Comparison of ENCODE assay signal across 8 cellular contexts in the genomic region with DNA sequence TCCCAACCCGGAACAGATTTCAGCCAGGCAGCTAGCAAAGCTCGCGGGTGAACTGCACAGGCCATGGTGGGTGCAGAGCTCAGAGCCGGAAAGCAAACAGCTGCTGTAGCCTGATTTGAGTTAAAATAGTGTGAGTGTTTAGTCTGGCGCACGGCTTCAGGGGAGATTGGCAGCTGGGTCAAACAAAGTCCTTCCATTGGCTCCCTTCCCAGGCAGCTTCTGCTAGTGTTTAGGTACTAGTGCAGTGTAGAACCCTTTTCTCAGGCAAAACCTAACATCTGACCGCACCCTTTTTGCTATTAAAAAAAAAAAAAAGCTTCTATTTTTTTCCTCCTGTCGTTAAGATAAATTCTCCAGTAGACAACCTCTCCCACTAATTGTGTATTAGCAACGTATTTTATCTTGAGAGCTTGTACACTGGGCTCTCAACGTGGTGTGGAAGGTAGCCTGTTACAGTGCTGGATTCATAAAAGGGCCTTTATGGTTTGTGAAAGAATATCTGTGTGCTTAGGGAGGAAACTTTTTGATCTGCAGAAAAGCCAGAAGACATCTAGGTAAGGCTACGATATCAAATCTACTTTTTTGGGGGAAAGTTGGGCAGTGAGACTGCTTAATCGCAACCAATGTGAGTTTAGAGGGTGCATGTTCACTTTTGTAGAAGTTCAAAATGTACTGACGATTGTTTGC.
DNase-seq lines count a peak whose midpoint lies in the region; ATAC-seq and TF ChIP-seq lines count a peak whose summit lies in the region.

No MANE protein-coding gene starts in this region.

- H3K27ac Mint-ChIP-seq in brain: peak overlapping the region; percentile 89 to 98 (median 95)
- H3K27ac Mint-ChIP-seq in naive thymus-derived CD8-positive, alpha-beta T cell: no peak overlapping the region

- peaks cover 74% of the 10 kb centered on the region for H3K4me1 Mint-ChIP-seq in brain
- H3K4me1 Mint-ChIP-seq in naive thymus-derived CD8-positive, alpha-beta T cell: no peaks in the 10 kb centered on the region

- intact Hi-C loops in left colon (cut with DNase I, micrococcal nuclease): no loop called here

- peaks cover 3% of the 10 kb centered on the region for H3K27me3 Mint-ChIP-seq in brain
- no peaks in the 10 kb centered on the region for H3K27me3 Mint-ChIP-seq in naive thymus-derived CD8-positive, alpha-beta T cell

- H3K27ac ChIP-seq in temporal lobe (ENCODE audit: low read depth, low read length): peak overlapping the region; percentile 59

- no peaks in the 10 kb centered on the region for H3K27me3 ChIP-seq in MG63

- peak overlapping the region; percentile 83 to 92 (median 83) for H3K4me3 Mint-ChIP-seq in brain
- no peak overlapping the region for H3K4me3 Mint-ChIP-seq in naive thymus-derived CD8-positive, alpha-beta T cell

- H3K36me3 ChIP-seq in MG63: no peaks in the 10 kb centered on the region

- POLR2A ChIA-PET in naive thymus-derived CD8-positive, alpha-beta T cell (lab: Charles Lee): no interaction called here

- DNase-seq in MG63: peak; percentile 94
- peak; percentile 13 to 32 for DNase-seq in left colon
- no peak for DNase-seq in naive thymus-derived CD8-positive, alpha-beta T cell
- DNase-seq in SHP77 (lab: John Stamatoyannopoulos, UW): no peak
- DNase-seq in activated effector memory CD4-positive, alpha-beta T cell treated with Interleukin-2 at 50 U/mL for 16 hours: no peak
- DNase-seq in NCI-H510A treated with DMSO at 0.1 percent for 48 hours (lab: John Stamatoyannopoulos, UW): no peak

- no peaks in the 10 kb centered on the region for H3K9me3 Mint-ChIP-seq in brain
- peaks cover 0 to 16% (median 0%) of the 10 kb centered on the region in 9 donors for H3K9me3 Mint-ChIP-seq in naive thymus-derived CD8-positive, alpha-beta T cell

- no peak for TF ChIP-seq CTCF in brain (conservative IDR thresholded peaks at IDR 0.05)

- H3K9me3 ChIP-seq in MG63: no peaks in the 10 kb centered on the region

- H3K36me3 Mint-ChIP-seq in brain: no peaks in the 10 kb centered on the region
- no peaks in the 10 kb centered on the region for H3K36me3 Mint-ChIP-seq in naive thymus-derived CD8-positive, alpha-beta T cell

- peak; percentile 18 for ATAC-seq in left colon
- ATAC-seq in naive thymus-derived CD8-positive, alpha-beta T cell: no peak

- H3K4me3 ChIP-seq in MG63: peak overlapping the region; percentile 56

Comparison
In these comparisons a context has a peak if more than half of its experiments do, and no peak if none do; other contexts are left out.
1. DNase-seq: peak in MG63 (single experiment) and left colon (2 of 2); none in naive thymus-derived CD8-positive, alpha-beta T cell (0 of 10), SHP77 (0 of 2), activated effector memory CD4-positive, alpha-beta T cell treated with Interleukin-2 at 50 U/mL for 16 hours (single experiment) and NCI-H510A treated with DMSO at 0.1 percent for 48 hours (single experiment).
2. H3K27ac Mint-ChIP-seq: peak in brain (5 of 5); none in naive thymus-derived CD8-positive, alpha-beta T cell (0 of 10).
3. H3K4me3 Mint-ChIP-seq: peak in brain (5 of 5); none in naive thymus-derived CD8-positive, alpha-beta T cell (0 of 10).